10 cellular contexts compared by ENCODE assay signal in genomic region chr9:69931340-69931739, GRCh38.
A peak's percentile ranks its signal among the peaks of the same experiment; 100 is the strongest.
DNase-seq lines count a peak whose midpoint lies in the region; ATAC-seq lines count a peak whose summit lies in the region.
"Had no signal": no experiment of that assay in that cellular context is flagged by ENCODE, and none has a peak within 500 bp of the region (broad histone marks: within the 10 kb centered on the region; RNA-seq: fewer than 3 reads in every experiment).

No MANE protein-coding gene starts in this region.

- no peak overlapping the region for H2BK5ac ChIP-seq in neuronal stem cell (ENCODE audit: low read length)

- H2BK15ac ChIP-seq in neuronal stem cell (ENCODE audit: low read length), result no peak overlapping the region

- no peak overlapping the region for H3K27ac ChIP-seq in neuronal stem cell (replicated peaks; ENCODE audit: low read length)

- H2BK120ac ChIP-seq in neuronal stem cell (ENCODE audit: low read depth, low read length), result no peak overlapping the region

- H3K79me1 ChIP-seq in neuronal stem cell (ENCODE audit: low read depth, low read length), result no peaks in the 10 kb centered on the region

- no peak overlapping the region for H4K8ac ChIP-seq in neuronal stem cell (ENCODE audit: low read depth, low read length)

- H2BK12ac ChIP-seq in neuronal stem cell (ENCODE audit: low read length), result no peak overlapping the region

- H3K9me3 Mint-ChIP-seq in stimulated activated naive B cell treated with anti-CD40 and anti-IgM and Interleukin-4, amounts not matched to agents 10 μg/mL and 1 μg/mL and 100 μg/mL, for 72 hours, result peaks cover 20 to 23% of the 10 kb centered on the region in 2 donors

- no peaks in the 10 kb centered on the region for H3K27me3 ChIP-seq in neuronal stem cell (ENCODE audit: control insufficient read depth in 3 of 3, insufficient read depth in 3 of 3, low read depth in 1 of 3, low read length in 3 of 3)

- no peak overlapping the region for H3K14ac ChIP-seq in neuronal stem cell (ENCODE audit: low read length)

- H3K9ac ChIP-seq in neuronal stem cell (ENCODE audit: low read depth, low read length, poor library complexity), result no peak overlapping the region

- peaks cover 9 to 19% of the 10 kb centered on the region in 2 donors for H3K27me3 Mint-ChIP-seq in stimulated activated naive B cell treated with anti-CD40 and anti-IgM and Interleukin-4, amounts not matched to agents 10 μg/mL and 1 μg/mL and 100 μg/mL, for 72 hours

- H3K4me3 Mint-ChIP-seq in stimulated activated naive B cell treated with anti-CD40 and anti-IgM and Interleukin-4, amounts not matched to agents 10 μg/mL and 1 μg/mL and 100 μg/mL, for 72 hours, result no peak overlapping the region
- H3K4me3 Mint-ChIP-seq: activated T-helper 1 cell treated with anti-CD3 and anti-CD28 coated beads, Interleukin-12 subunit alpha, Interleukin-12 subunit beta, Interleukin-2, Interleukin-4 antibody, amounts not matched to agents 30 ng/mL and 10 ng/mL and 1 ng/mL, durations not matched to agents 14 hours and 24 hours and 36 hours had no signal

- no peaks in the 10 kb centered on the region for H3K36me3 ChIP-seq in neuronal stem cell (replicated peaks in 1 of 2; ENCODE audit: control insufficient read depth in 2 of 2, insufficient read depth in 2 of 2, low read length in 2 of 2)

- H3K4me3 ChIP-seq in neuronal stem cell (ENCODE audit: low read length in 2 of 2), result no peak overlapping the region

- peaks cover 3 to 13% of the 10 kb centered on the region in 2 donors for H3K36me3 Mint-ChIP-seq in stimulated activated naive B cell treated with anti-CD40 and anti-IgM and Interleukin-4, amounts not matched to agents 10 μg/mL and 1 μg/mL and 100 μg/mL, for 72 hours

- no peaks in the 10 kb centered on the region for H3K4me1 Mint-ChIP-seq in stimulated activated naive B cell treated with anti-CD40 and anti-IgM and Interleukin-4, amounts not matched to agents 10 μg/mL and 1 μg/mL and 100 μg/mL, for 72 hours

- no peak overlapping the region for H2AK5ac ChIP-seq in neuronal stem cell (ENCODE audit: low read depth, low read length)

- H4K91ac ChIP-seq in neuronal stem cell (ENCODE audit: low read depth, low read length, poor library complexity), result no peak overlapping the region

- peak; percentile 34 for DNase-seq in DMS 273 (lab: John Stamatoyannopoulos, UW; ENCODE audit: unreplicated experiment)
- DNase-seq in DMS 273 treated with DMSO at 0.1 percent for 48 hours (lab: John Stamatoyannopoulos, UW), result no peak
- peak; percentile 26 for DNase-seq in NCI-H82 treated with DMSO at 0.1 percent for 48 hours (lab: John Stamatoyannopoulos, UW; ENCODE audit: unreplicated experiment)
- peak; percentile 55 for DNase-seq in dermis blood vessel endothelial cell
- DNase-seq in neuronal stem cell (ENCODE audit: low spot score), result no peak
- no peak for DNase-seq in stimulated activated naive B cell treated with anti-CD40 and anti-IgM and Interleukin-4, amounts not matched to agents 10 μg/mL and 1 μg/mL and 100 μg/mL, for 72 hours
- DNase-seq in NCI-H2029 (lab: John Stamatoyannopoulos, UW), result no peak
- DNase-seq: NCI-H226 had no signal

- H2AFZ ChIP-seq in neuronal stem cell (ENCODE audit: low read length), result peak overlapping the region; percentile 47

- WGBS in neuronal stem cell (ENCODE audit: extremely low coverage in 2 of 2, insufficient read length in 2 of 2, insufficient replicate concordance in 1 of 2), 2 donors, result no CpG with 5 or more reads among the region's 3 CpGs

- no peak for ATAC-seq in GM21526 (IDR thresholded peaks at IDR 0.05; ENCODE audit: low FRiP score, unreplicated experiment)
- no peak for ATAC-seq in stimulated activated naive B cell treated with anti-CD40 and anti-IgM and Interleukin-4, amounts not matched to agents 10 μg/mL and 1 μg/mL and 100 μg/mL, for 72 hours (replicated peaks)

- H3K4me2 ChIP-seq in neuronal stem cell (ENCODE audit: insufficient read depth, low read length, poor library complexity, severe bottlenecking), result no peak overlapping the region

- peaks cover 11 to 14% of the 10 kb centered on the region in 2 donors for H3K9me3 ChIP-seq in neuronal stem cell (replicated peaks in 1 of 2; ENCODE audit: control insufficient read depth in 2 of 2, insufficient read depth in 1 of 2, low read depth in 1 of 2, low read length in 2 of 2)

- no peak overlapping the region for H3K4ac ChIP-seq in neuronal stem cell (ENCODE audit: low read length)

- H3K4me1 ChIP-seq in neuronal stem cell (ENCODE audit: control insufficient read depth in 2 of 2, insufficient read depth in 1 of 2, low read depth in 1 of 2, low read length in 2 of 2), result no peaks in the 10 kb centered on the region

- H3K23ac ChIP-seq in neuronal stem cell (ENCODE audit: low read depth, low read length, poor library complexity), result no peak overlapping the region

- no peak overlapping the region for H3K18ac ChIP-seq in neuronal stem cell (ENCODE audit: low read length)

- H3K27ac Mint-ChIP-seq in stimulated activated naive B cell treated with anti-CD40 and anti-IgM and Interleukin-4, amounts not matched to agents 10 μg/mL and 1 μg/mL and 100 μg/mL, for 72 hours, result no peak overlapping the region
- H3K27ac Mint-ChIP-seq: activated T-helper 1 cell treated with anti-CD3 and anti-CD28 coated beads, Interleukin-12 subunit alpha, Interleukin-12 subunit beta, Interleukin-2, Interleukin-4 antibody, amounts not matched to agents 30 ng/mL and 10 ng/mL and 1 ng/mL, durations not matched to agents 14 hours and 24 hours and 36 hours had no signal

Comparison
In these comparisons a context has a peak if more than half of its experiments do, and no peak if none do; other contexts are left out.
1. DNase-seq: peak in DMS 273 (single experiment), NCI-H82 treated with DMSO at 0.1 percent for 48 hours (single experiment) and dermis blood vessel endothelial cell (single experiment); none in DMS 273 treated with DMSO at 0.1 percent for 48 hours (single experiment), neuronal stem cell (single experiment), stimulated activated naive B cell treated with anti-CD40 and anti-IgM and Interleukin-4, amounts not matched to agents 10 μg/mL and 1 μg/mL and 100 μg/mL, for 72 hours (single experiment) and NCI-H2029 (single experiment).